ENCODE assay signal across 22 cellular contexts in genomic region chr3:30488070-30488756, GRCh38.
DNase-seq lines count a peak whose midpoint lies in the region; ATAC-seq, FAIRE-seq and TF ChIP-seq lines count a peak whose summit lies in the region.
"Had no signal": no experiment of that assay in that cellular context is flagged by ENCODE, and none has a peak within 500 bp of the region (broad histone marks: within the 10 kb centered on the region; RNA-seq: fewer than 3 reads in every experiment).

No MANE protein-coding gene starts in this region.

- no peak for TF ChIP-seq RAD21 in A549 (conservative IDR thresholded peaks at IDR 0.05 in 1 of 2, IDR thresholded peaks at IDR 0.05 in 1 of 2)

- peaks cover 0 to under 1% of the 10 kb centered on the region in 2 donors for H3K4me1 ChIP-seq in right atrium auricular region
- peaks cover 8% of the 10 kb centered on the region; the same call in 2 of the 3 replicates for H3K4me1 ChIP-seq in A549
- H3K4me1 ChIP-seq: Caco-2 had no signal

- FAIRE-seq in A549 (lab: Jason Lieb, UNC): peak; percentile 32
- FAIRE-seq: A204.1, D721Med, G401.6, GM12891 had no signal

- DNase-seq in Right ventricle myocardium superior (no peak), right atrium auricular region (ENCODE audit: low spot score) (no peak), A549 (ENCODE audit: low read depth in 1 of 2, low spot score in 1 of 2) (no peak), SK-N-DZ (ENCODE audit: low spot score) (peak; percentile 19), left ventricle myocardium superior (no peak), GM19240 (ENCODE audit: insufficient read length, low spot score) (no peak)
- DNase-seq: 8988T; AML-193; Caco-2; Calu3; CD4-positive, alpha-beta T cell; CD8-positive, alpha-beta T cell; DMS79 treated with DMSO at 0.1 percent for 48 hours; GF-D8 had no signal

- WGBS in A549 (ENCODE audit: missing lambda C conversion rate): 81% methylated on average over 4 of the region's 4 CpGs

- CTCF ChIA-PET in A549 (lab: Yijun Ruan, JAX): no interaction called here

- intact Hi-C loops in Right ventricle myocardium superior (cut with DNase I) (no loop called here), left ventricle myocardium superior (cut with micrococcal nuclease) (no loop called here)

- H3K36me3 ChIP-seq in right atrium auricular region: no peaks in the 10 kb centered on the region
- H3K36me3 ChIP-seq: BLaER1 treated with 17β-estradiol and CSF1 and Interleukin-3, amounts not matched to agents 10 nM and 100 nM had no signal

- TF ChIP-seq CTCF in right atrium auricular region (IDR thresholded peaks at IDR 0.05): no peak
- no peak for TF ChIP-seq CTCF in A549 (IDR thresholded peaks at IDR 0.05)

- H3K4me3 ChIP-seq in right atrium auricular region (no peak overlapping the region), A549 (no peak overlapping the region)
- H3K4me3 ChIP-seq: BLaER1 treated with 17β-estradiol and CSF1 and Interleukin-3, amounts not matched to agents 10 nM and 100 nM had no signal

- H3K9me3 ChIP-seq in right atrium auricular region (peaks cover 0 to 14% of the 10 kb centered on the region in 2 donors), A549 (peaks cover 27% of the 10 kb centered on the region)

- POLR2A ChIA-PET in A549 (lab: Yijun Ruan, JAX): no interaction called here

- TF ChIP-seq POLR2A in A549 (IDR thresholded peaks at IDR 0.05; ENCODE audit: low read length): no peak

- ATAC-seq in Right ventricle myocardium superior (ENCODE audit: poor library complexity) (peak; percentile 67), A549 (no peak), left ventricle myocardium superior (peak; percentile 85), HG03175 (IDR thresholded peaks at IDR 0.05; ENCODE audit: unreplicated experiment) (no peak), GM18511 (IDR thresholded peaks at IDR 0.05; ENCODE audit: unreplicated experiment) (no peak)
- ATAC-seq: CD8-positive, alpha-beta T cell had no signal

- H3K4me2 ChIP-seq in A549: no peak overlapping the region
- H3K4me2 ChIP-seq: BLaER1 treated with 17β-estradiol and CSF1 and Interleukin-3, amounts not matched to agents 10 nM and 100 nM had no signal

- no peak for TF ChIP-seq EP300 in A549 (IDR thresholded peaks at IDR 0.05)

- H3K27ac ChIP-seq in right atrium auricular region: no peak overlapping the region
- no peak overlapping the region for H3K27ac ChIP-seq in A549
- H3K27ac ChIP-seq: BLaER1 treated with 17β-estradiol and CSF1 and Interleukin-3, amounts not matched to agents 10 nM and 100 nM; C4-2B had no signal

- H3K27me3 ChIP-seq in right atrium auricular region: no peaks in the 10 kb centered on the region
- H3K27me3 ChIP-seq: BLaER1 treated with 17β-estradiol and CSF1 and Interleukin-3, amounts not matched to agents 10 nM and 100 nM had no signal

TF ChIP-seq in A549, 52 proteins besides CTCF, POLR2A, EP300 and RAD21:
- no peak for TF ChIP-seq HOXA7 (CRISPR knock-in tag; IDR thresholded peaks at IDR 0.05)
- TF ChIP-seq EHMT2 (IDR thresholded peaks at IDR 0.05; ENCODE audit: low read depth): no peak
- TF ChIP-seq CBX2 (IDR thresholded peaks at IDR 0.05; ENCODE audit: borderline replicate concordance, low read depth): no peak
- TF ChIP-seq ZC3H11A (IDR thresholded peaks at IDR 0.05): no peak
- TF ChIP-seq ATOH8 (CRISPR knock-in tag; IDR thresholded peaks at IDR 0.05; ENCODE audit: low read depth): no peak
- TF ChIP-seq CHD4 (IDR thresholded peaks at IDR 0.05; ENCODE audit: borderline replicate concordance): no peak
- TF ChIP-seq SMC3 (IDR thresholded peaks at IDR 0.05): no peak
- no peak for TF ChIP-seq EHF (CRISPR knock-in tag; IDR thresholded peaks at IDR 0.05)
- no peak for TF ChIP-seq HEYL (CRISPR knock-in tag; IDR thresholded peaks at IDR 0.05)

Comparison
In these comparisons a context has a peak if more than half of its experiments do, and no peak if none do; other contexts are left out.
1. ATAC-seq: peak in Right ventricle myocardium superior (single experiment) and left ventricle myocardium superior (single experiment); none in A549 (0 of 2), HG03175 (single experiment) and GM18511 (single experiment).